8 cellular contexts compared by ENCODE assay signal in genomic region chr19:2543463-2544442, GRCh38.
A peak's percentile ranks its signal among the peaks of the same experiment; 100 is the strongest.
DNase-seq lines count a peak whose midpoint lies in the region; ATAC-seq and TF ChIP-seq lines count a peak whose summit lies in the region.

No MANE protein-coding gene starts in this region.

- peaks cover 47% of the 10 kb centered on the region for H3K4me1 Mint-ChIP-seq in HFFc6 (ENCODE audit: low read depth)

- peak; percentile 43 for TF ChIP-seq CTCF in HFFc6 (IDR thresholded peaks at IDR 0.05)

- H3K4me3 Mint-ChIP-seq in HFFc6: peak overlapping the region; percentile 78

- no peak for ATAC-seq in GM21723 (IDR thresholded peaks at IDR 0.05; ENCODE audit: unreplicated experiment)

- no peaks in the 10 kb centered on the region; the same call in 1 of the 2 replicates for H3K27me3 Mint-ChIP-seq in HFFc6 (ENCODE audit: insufficient read depth)

- H3K9me3 Mint-ChIP-seq in HFFc6: no peaks in the 10 kb centered on the region

- peak overlapping the region; percentile 96 for H3K27ac Mint-ChIP-seq in HFFc6

- DNase-seq in Ammon's horn (ENCODE audit: low spot score) (peak; percentile 96), HFFc6 (peak; percentile 98), NOMO-1 treated with dmso at 0.1 percent for 144 hours (lab: John Stamatoyannopoulos, UW; ENCODE audit: unreplicated experiment) (peak; percentile 67), activated T-cell treated with anti-CD3 and anti-CD28 coated beads for 4 hours (peak; percentile 58), epidermal melanocyte (ENCODE audit: insufficient read length, low spot score) (peak; percentile 77), middle frontal gyrus (ENCODE audit: extremely low spot score, low spot score) (peak; percentile 84)
- DNase-seq in stimulated activated CD8-positive, alpha-beta memory T cell treated with anti-CD3 and anti-CD28 coated beads, Interleukin-15, amount 100 ng/mL, for 4 hours (ENCODE audit: low read depth in 2 of 2): peak; percentile 30 to 54

- H3K36me3 Mint-ChIP-seq in HFFc6 (ENCODE audit: low read depth): no peaks in the 10 kb centered on the region

Comparison
In these comparisons a context has a peak if more than half of its experiments do, and no peak if none do; other contexts are left out.
1. DNase-seq: peak in every context shown above with its lines; median percentile 98 in HFFc6; 96 in Ammon's horn; 84 in middle frontal gyrus; 77 in epidermal melanocyte; 67 in NOMO-1 treated with dmso at 0.1 percent for 144 hours; 58 in activated T-cell treated with anti-CD3 and anti-CD28 coated beads for 4 hours; 42 in stimulated activated CD8-positive, alpha-beta memory T cell treated with anti-CD3 and anti-CD28 coated beads, Interleukin-15, amount 100 ng/mL, for 4 hours.